15 cellular contexts compared by ENCODE assay signal in genomic region chr14:52988153-52988552, GRCh38.
"Had no signal": no experiment of that assay in that cellular context is flagged by ENCODE, and none has a peak within 500 bp of the region (broad histone marks: within the 10 kb centered on the region; RNA-seq: fewer than 3 reads in every experiment).

No MANE protein-coding gene starts in this region.

- ATAC-seq: foreskin keratinocyte; gastroesophageal sphincter; heart left ventricle; left lobe of liver; mucosa of descending colon; natural killer cell treated with Interleukin-12 subunit alpha and Interleukin-12 subunit beta and Interleukin-15 and Interleukin-18, amount 100 ng/mL, for 72 hours; right lobe of liver; stimulated activated naive B cell treated with anti-CD40 and anti-IgM and Interleukin-4, amounts not matched to agents 10 μg/mL and 1 μg/mL and 100 μg/mL, for 72 hours had no signal

- DNase-seq: effector CD8-positive, alpha-beta T cell; foreskin keratinocyte; heart left ventricle; kidney; mucosa of descending colon; naive B cell; right lobe of liver; small intestine; stimulated activated CD4-positive, alpha-beta T cell treated with anti-CD3 and anti-CD28 coated beads, Interleukin-15, amount 100 ng/mL, for 24 hours; stimulated activated CD4-positive, alpha-beta T cell treated with anti-CD3 and anti-CD28 coated beads, Interleukin-2, amount 100 ng/mL, for 48 hours; stimulated activated naive B cell treated with anti-CD40 and anti-IgM and Interleukin-4, amounts not matched to agents 10 μg/mL and 1 μg/mL and 100 μg/mL, for 72 hours; trophoblast cell had no signal
